Comparison of ENCODE assay signal across 8 cellular contexts in the genomic region with DNA sequence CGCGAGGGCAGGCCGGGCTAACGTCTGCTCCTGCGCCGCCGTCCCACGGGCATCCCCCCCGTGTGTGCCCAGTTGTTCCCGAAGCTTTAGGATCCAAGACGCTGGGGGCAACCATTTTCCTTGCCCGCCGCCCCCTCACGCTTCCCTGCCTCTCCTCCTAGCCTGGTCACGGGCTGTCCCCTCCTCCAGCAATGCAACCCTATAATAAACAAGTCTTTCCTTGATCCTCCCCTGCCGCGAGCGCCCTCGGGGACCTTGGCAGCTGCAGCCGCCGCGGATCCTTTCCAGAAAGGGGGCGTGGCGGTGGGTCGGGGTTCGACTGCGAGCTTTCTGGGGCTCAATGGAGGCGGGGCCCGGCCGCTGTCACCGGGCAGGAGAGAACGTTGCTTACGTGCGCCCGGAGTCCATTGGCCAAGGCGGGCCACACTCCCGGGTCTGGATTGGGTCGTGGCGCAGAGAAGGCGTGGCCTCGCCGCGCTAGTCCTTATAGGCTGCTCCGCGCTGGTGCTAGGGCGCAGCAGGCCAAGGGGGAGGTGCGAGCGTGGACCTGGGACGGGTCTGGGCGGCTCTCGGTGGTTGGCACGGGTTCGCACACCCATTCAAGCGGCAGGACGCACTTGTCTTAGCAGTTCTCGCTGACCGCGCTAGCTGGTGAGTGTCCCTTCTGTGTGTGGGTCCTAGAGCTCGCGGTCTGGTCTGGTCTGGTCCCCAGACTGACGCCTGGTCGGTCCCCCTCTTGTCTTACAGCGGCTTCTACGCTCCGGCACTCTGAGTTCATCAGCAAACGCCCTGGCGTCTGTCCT. TPM values are rescaled to one million over a fixed set of nuclear protein-coding genes. Genes with fewer than 3 reads are reported as not detected.
DNase-seq lines count a peak whose midpoint lies in the region; TF ChIP-seq lines count a peak whose summit lies in the region.

A gene with protein sequence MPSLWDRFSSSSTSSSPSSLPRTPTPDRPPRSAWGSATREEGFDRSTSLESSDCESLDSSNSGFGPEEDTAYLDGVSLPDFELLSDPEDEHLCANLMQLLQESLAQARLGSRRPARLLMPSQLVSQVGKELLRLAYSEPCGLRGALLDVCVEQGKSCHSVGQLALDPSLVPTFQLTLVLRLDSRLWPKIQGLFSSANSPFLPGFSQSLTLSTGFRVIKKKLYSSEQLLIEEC (plus strand): TSS at position 515 of the 803 bp plus-strand sequence. CDS start 293 bp downstream, outside the sequence.

- H4K91ac ChIP-seq in neuronal stem cell (ENCODE audit: low read depth, low read length, poor library complexity): no peak within 1 kb of the TSS

- peak within 1 kb of the TSS; percentile 100 for H3K23ac ChIP-seq in neuronal stem cell (ENCODE audit: low read depth, low read length, poor library complexity)

- in situ Hi-C loops in SK-MEL-5 (cut with HindIII; ENCODE audit: low pct_unique_long_range_greater_than_20kb, low sequenced_read_pairs): no loop called here

- peak within 1 kb of the TSS; percentile 32 for H3K4ac ChIP-seq in neuronal stem cell (ENCODE audit: low read length)

- peak within 1 kb of the TSS; percentile 99 for H3K9ac ChIP-seq in neuronal stem cell (ENCODE audit: low read depth, low read length, poor library complexity)

- H3K9me3 ChIP-seq in neuronal stem cell (replicated peaks in 1 of 2; ENCODE audit: control insufficient read depth in 2 of 2, insufficient read depth in 1 of 2, low read depth in 1 of 2, low read length in 2 of 2): no peaks in the 10 kb centered on the region

- peak within 1 kb of the TSS; percentile 63 for H2BK15ac ChIP-seq in neuronal stem cell (ENCODE audit: low read length)

- H2AFZ ChIP-seq in neuronal stem cell (ENCODE audit: low read length): peak within 1 kb of the TSS; percentile 84

- POLR2A ChIA-PET in HEK293T (lab: Yijun Ruan, JAX): interaction anchor here (0.6 to 12.9 kb wide), 46 partner anchors 8 to 560 kb away, joined by 3 to 517 read pairs (median 5); partner anchors contain the start of genes ANAPC16, ASCC1 and PSAP

- peak within 1 kb of the TSS; percentile 96 for H2BK5ac ChIP-seq in neuronal stem cell (ENCODE audit: low read length)

- DNase-seq in GF-D8 (lab: John Stamatoyannopoulos, UW): peak; percentile 94
- peak; percentile 95 for DNase-seq in HEK293T (ENCODE audit: extremely low spot score)
- peak; percentile 98 for DNase-seq in MV-4-11 (lab: John Stamatoyannopoulos, UW)
- DNase-seq in SK-MEL-5 (ENCODE audit: low read depth, low spot score): peak; percentile 97
- DNase-seq in activated naive CD4-positive, alpha-beta T cell treated with Interleukin-2 at 50 U/mL for 16 hours: peak; percentile 98
- peak; percentile 99 for DNase-seq in foreskin melanocyte
- DNase-seq in neuronal stem cell (ENCODE audit: low spot score): peak; percentile 97

- no peaks in the 10 kb centered on the region for H3K27me3 ChIP-seq in neuronal stem cell (ENCODE audit: control insufficient read depth in 3 of 3, insufficient read depth in 3 of 3, low read depth in 1 of 3, low read length in 3 of 3)

- H3K4me3 ChIP-seq in neuronal stem cell (ENCODE audit: low read length in 2 of 2): peak within 1 kb of the TSS; percentile 89 to 93

- H3K4me2 ChIP-seq in neuronal stem cell (ENCODE audit: insufficient read depth, low read length, poor library complexity, severe bottlenecking): peak within 1 kb of the TSS; percentile 89

- H4K8ac ChIP-seq in neuronal stem cell (ENCODE audit: low read depth, low read length): no peak within 1 kb of the TSS

- peak within 1 kb of the TSS; percentile 99 for H3K18ac ChIP-seq in neuronal stem cell (ENCODE audit: low read length)

- H2AK5ac ChIP-seq in neuronal stem cell (ENCODE audit: low read depth, low read length): peak within 1 kb of the TSS; percentile 95

- peak within 1 kb of the TSS; percentile 99 for H3K14ac ChIP-seq in neuronal stem cell (ENCODE audit: low read length)

- no CpG with 5 or more reads among the region's 67 CpGs for WGBS in neuronal stem cell (ENCODE audit: extremely low coverage in 2 of 2, insufficient read length in 2 of 2, insufficient replicate concordance in 1 of 2), 2 donors

- peaks cover 26 to 41% of the 10 kb centered on the region in 2 donors for H3K4me1 ChIP-seq in neuronal stem cell (ENCODE audit: control insufficient read depth in 2 of 2, insufficient read depth in 1 of 2, low read depth in 1 of 2, low read length in 2 of 2)

- H2BK12ac ChIP-seq in neuronal stem cell (ENCODE audit: low read length): peak within 1 kb of the TSS; percentile 41

- peaks cover 11% of the 10 kb centered on the region for H3K79me1 ChIP-seq in neuronal stem cell (ENCODE audit: low read depth, low read length)

- no peak for TF ChIP-seq CTCF in subcutaneous adipose tissue (IDR thresholded peaks at IDR 0.05; ENCODE audit: low read depth)

- CTCF ChIA-PET in HEK293T (lab: Yijun Ruan, JAX): interaction anchor here (0.5 to 0.7 kb wide), 3 partner anchors 12 to 49 kb away, joined by 3 to 5 read pairs (median 3); no protein-coding TSS in a partner anchor

- peak within 1 kb of the TSS; percentile 97 for H3K27ac ChIP-seq in neuronal stem cell (replicated peaks; ENCODE audit: low read length)

- H3K36me3 ChIP-seq in neuronal stem cell (replicated peaks in 1 of 2; ENCODE audit: control insufficient read depth in 2 of 2, insufficient read depth in 2 of 2, low read length in 2 of 2): peaks cover 15 to 22% of the 10 kb centered on the region in 2 donors

- H2BK120ac ChIP-seq in neuronal stem cell (ENCODE audit: low read depth, low read length): peak within 1 kb of the TSS; percentile 63

TF ChIP-seq in HEK293T, 16 proteins besides CTCF, POLR2A, EP300 and RAD21:
- TF ChIP-seq ARNT (IDR thresholded peaks at IDR 0.05) (no peak), ELF4 (IDR thresholded peaks at IDR 0.05) (peak; percentile 92; the same call in 1 of the 2 replicates)

RNA-seq across cellular contexts. Expression of the gene that starts here (rescaled TPM):
- total RNA-seq in SK-MEL-5 (2014; rRNA removed; shearing (Covaris generic)): 192 and 197 TPM in 2 replicates
- polyA plus RNA-seq in SK-MEL-5 (2015; cell fraction: cytosol; rRNA removed): 186 and 211 TPM in 2 replicates
- 215 and 235 TPM in 2 replicates for polyA plus RNA-seq in SK-MEL-5 (2015; cell fraction: nucleus; rRNA removed)
- 58.0 TPM for polyA plus RNA-seq in neuronal stem cell (2013, experiment 1 of 2)
- 58.6 TPM for polyA plus RNA-seq in neuronal stem cell (2013, experiment 2 of 2)
- 100 to 1,000 TPM; 300 to 414 (median 333) TPM for total RNA-seq in subcutaneous adipose tissue

Comparison
In these comparisons a context has a peak if more than half of its experiments do, and no peak if none do; other contexts are left out.
1. Peak in every context shown above with its lines: DNase-seq, H3K4me3 ChIP-seq and H3K27ac ChIP-seq.